ENCODE assay signal across 17 cellular contexts in genomic region chr3:189311521-189311920, GRCh38.
DNase-seq lines count a peak whose midpoint lies in the region; ATAC-seq and TF ChIP-seq lines count a peak whose summit lies in the region.
"Had no signal": no experiment of that assay in that cellular context is flagged by ENCODE, and none has a peak within 500 bp of the region (broad histone marks: within the 10 kb centered on the region; RNA-seq: fewer than 3 reads in every experiment).

No MANE protein-coding gene starts in this region.

- TF ChIP-seq EP300 in Ishikawa (IDR thresholded peaks at IDR 0.05; ENCODE audit: borderline replicate concordance) = no peak

- CTCF ChIA-PET in activated CD8-positive, alpha-beta memory T cell treated with anti-CD3 and anti-CD28 coated beads, Interleukin-2, amount 10 ng/mL, durations not matched to agents 7 days and 5 days (lab: Charles Lee) = interaction anchor here (1.5 kb wide), 1 partner anchor 13 kb away, joined by 3 read pairs; no protein-coding TSS in a partner anchor

- no peak for TF ChIP-seq RAD21 in Ishikawa (IDR thresholded peaks at IDR 0.05; ENCODE audit: low read depth)

- peaks cover 17% of the 10 kb centered on the region for H3K36me3 Mint-ChIP-seq in activated CD8-positive, alpha-beta memory T cell treated with anti-CD3 and anti-CD28 coated beads, Interleukin-2, amount 10 ng/mL, durations not matched to agents 7 days and 5 days
- H3K36me3 Mint-ChIP-seq in activated T-helper 2 cell treated with anti-CD3 and anti-CD28 coated beads, Interferon-gamma antibody, Interleukin-2, Interleukin-4, amounts not matched to agents 10 μg/mL and 5 μg/mL and 100 μg/mL, durations not matched to agents 14 hours and 24 hours and 36 hours (ENCODE audit: low read depth) = peaks cover 86% of the 10 kb centered on the region
- H3K36me3 Mint-ChIP-seq in T-helper 17 cell (ENCODE audit: low read depth) = no peaks in the 10 kb centered on the region
- H3K36me3 Mint-ChIP-seq: CD8-positive, alpha-beta T cell had no signal

- H3K9me3 Mint-ChIP-seq in activated CD8-positive, alpha-beta memory T cell treated with anti-CD3 and anti-CD28 coated beads, Interleukin-2, amount 10 ng/mL, durations not matched to agents 7 days and 5 days (ENCODE audit: low read depth) = no peaks in the 10 kb centered on the region
- peaks cover 5% of the 10 kb centered on the region for H3K9me3 Mint-ChIP-seq in activated T-helper 2 cell treated with anti-CD3 and anti-CD28 coated beads, Interferon-gamma antibody, Interleukin-2, Interleukin-4, amounts not matched to agents 10 μg/mL and 5 μg/mL and 100 μg/mL, durations not matched to agents 14 hours and 24 hours and 36 hours
- H3K9me3 Mint-ChIP-seq: CD8-positive, alpha-beta T cell had no signal

- intact Hi-C loops in activated T-helper 2 cell treated with anti-CD3 and anti-CD28 coated beads, Interferon-gamma antibody, Interleukin-2, Interleukin-4, amounts not matched to agents 10 μg/mL and 5 μg/mL and 100 μg/mL, durations not matched to agents 14 hours and 24 hours and 36 hours (cut with micrococcal nuclease) = no loop called here

- H3K9me3 ChIP-seq in T-helper 17 cell (ENCODE audit: control insufficient read depth, low read length, poor library complexity, severe bottlenecking) = no peaks in the 10 kb centered on the region
- H3K9me3 ChIP-seq: BLaER1 treated with 17β-estradiol and CSF1 and Interleukin-3, amounts not matched to agents 10 nM and 100 nM had no signal

- H3K27me3 Mint-ChIP-seq in activated CD8-positive, alpha-beta memory T cell treated with anti-CD3 and anti-CD28 coated beads, Interleukin-2, amount 10 ng/mL, durations not matched to agents 7 days and 5 days = no peaks in the 10 kb centered on the region
- H3K27me3 Mint-ChIP-seq in activated T-helper 2 cell treated with anti-CD3 and anti-CD28 coated beads, Interferon-gamma antibody, Interleukin-2, Interleukin-4, amounts not matched to agents 10 μg/mL and 5 μg/mL and 100 μg/mL, durations not matched to agents 14 hours and 24 hours and 36 hours (ENCODE audit: low read depth) = no peaks in the 10 kb centered on the region
- no peaks in the 10 kb centered on the region for H3K27me3 Mint-ChIP-seq in T-helper 17 cell

- peak overlapping the region; percentile 10 for H3K27ac Mint-ChIP-seq in activated CD8-positive, alpha-beta memory T cell treated with anti-CD3 and anti-CD28 coated beads, Interleukin-2, amount 10 ng/mL, durations not matched to agents 7 days and 5 days
- H3K27ac Mint-ChIP-seq in activated T-helper 2 cell treated with anti-CD3 and anti-CD28 coated beads, Interferon-gamma antibody, Interleukin-2, Interleukin-4, amounts not matched to agents 10 μg/mL and 5 μg/mL and 100 μg/mL, durations not matched to agents 14 hours and 24 hours and 36 hours = peak overlapping the region; percentile 85
- H3K27ac Mint-ChIP-seq in T-helper 17 cell = no peak overlapping the region
- H3K27ac Mint-ChIP-seq: CD8-positive, alpha-beta T cell had no signal

- peaks cover 37% of the 10 kb centered on the region for H3K4me1 Mint-ChIP-seq in activated CD8-positive, alpha-beta memory T cell treated with anti-CD3 and anti-CD28 coated beads, Interleukin-2, amount 10 ng/mL, durations not matched to agents 7 days and 5 days
- H3K4me1 Mint-ChIP-seq in activated T-helper 2 cell treated with anti-CD3 and anti-CD28 coated beads, Interferon-gamma antibody, Interleukin-2, Interleukin-4, amounts not matched to agents 10 μg/mL and 5 μg/mL and 100 μg/mL, durations not matched to agents 14 hours and 24 hours and 36 hours (ENCODE audit: low read depth) = peaks cover 61% of the 10 kb centered on the region
- H3K4me1 Mint-ChIP-seq in T-helper 17 cell = peaks cover 2% of the 10 kb centered on the region

- peak overlapping the region; percentile 50 for H3K4me3 Mint-ChIP-seq in activated CD8-positive, alpha-beta memory T cell treated with anti-CD3 and anti-CD28 coated beads, Interleukin-2, amount 10 ng/mL, durations not matched to agents 7 days and 5 days
- H3K4me3 Mint-ChIP-seq in activated T-helper 2 cell treated with anti-CD3 and anti-CD28 coated beads, Interferon-gamma antibody, Interleukin-2, Interleukin-4, amounts not matched to agents 10 μg/mL and 5 μg/mL and 100 μg/mL, durations not matched to agents 14 hours and 24 hours and 36 hours (ENCODE audit: low read depth) = peak overlapping the region; percentile 86
- no peak overlapping the region for H3K4me3 Mint-ChIP-seq in T-helper 17 cell
- H3K4me3 Mint-ChIP-seq: CD8-positive, alpha-beta T cell had no signal

- ATAC-seq in activated CD8-positive, alpha-beta memory T cell treated with anti-CD3 and anti-CD28 coated beads, Interleukin-2, amount 10 ng/mL, durations not matched to agents 7 days and 5 days = no peak
- no peak for ATAC-seq in T-helper 17 cell
- ATAC-seq: CD8-positive, alpha-beta T cell; GM12878 had no signal

- DNase-seq in activated CD8-positive, alpha-beta memory T cell treated with anti-CD3 and anti-CD28 coated beads, Interleukin-2, amount 10 ng/mL, durations not matched to agents 7 days and 5 days = no peak
- DNase-seq in activated CD8-positive, alpha-beta memory T cell treated with anti-CD3 and anti-CD28 coated beads, Interleukin-2, amount 50 U/mL, for 4 hours = no peak
- DNase-seq in NCI-H524 treated with DMSO at 0.1 percent for 48 hours (lab: John Stamatoyannopoulos, UW) = peak; percentile 4
- DNase-seq in activated T-helper 2 cell treated with anti-CD3 and anti-CD28 coated beads, Interferon-gamma antibody, Interleukin-2, Interleukin-4, amounts not matched to agents 10 μg/mL and 5 μg/mL and 100 μg/mL, durations not matched to agents 14 hours and 24 hours and 36 hours (ENCODE audit: low spot score) = no peak
- DNase-seq in NCI-H2081 (lab: John Stamatoyannopoulos, UW) = no peak
- no peak for DNase-seq in T-helper 17 cell
- DNase-seq: Calu3; CD8-positive, alpha-beta T cell; KBM-7; NCI-H1105; NCI-H187; NCI-H82; OCI-M1; Right ventricle myocardium superior had no signal

TF ChIP-seq in Ishikawa, 13 proteins besides CTCF, POLR2A, EP300 and RAD21:
- TF ChIP-seq CEBPB (IDR thresholded peaks at IDR 0.05) (0 out of 2 replicates have a peak, but pooled peaks have one; percentile 8), ZBTB7A (IDR thresholded peaks at IDR 0.05; ENCODE audit: low read depth) (no peak), MAX (IDR thresholded peaks at IDR 0.05) (0 out of 2 replicates have a peak, but pooled peaks have one; percentile 21)
